ENCODE assay signal across 9 cellular contexts in genomic region chrX:71103110-71103983, GRCh38. TPM values are rescaled to one million over a fixed set of nuclear protein-coding genes. Genes with fewer than 3 reads are reported as not detected.
DNase-seq lines count a peak whose midpoint lies in the region; ATAC-seq and TF ChIP-seq lines count a peak whose summit lies in the region.
"Had no signal": no experiment of that assay in that cellular context is flagged by ENCODE, and none has a peak within 500 bp of the region (broad histone marks: within the 10 kb centered on the region; RNA-seq: fewer than 3 reads in every experiment).

No MANE protein-coding gene starts in this region.

- no peak overlapping the region for H3K4me3 ChIP-seq in A673 (ENCODE audit: low read depth, low read length, poor library complexity, severe bottlenecking)

- peak overlapping the region; percentile 91 for H3K27ac Mint-ChIP-seq in activated naive CD8-positive, alpha-beta T cell treated with anti-CD3 and anti-CD28 coated beads, Interleukin-2, amount 50 U/mL, for 24 hours
- peak overlapping the region; percentile 88 to 97 (median 92) for H3K27ac Mint-ChIP-seq in naive B cell

- H3K4me1 Mint-ChIP-seq in activated naive CD8-positive, alpha-beta T cell treated with anti-CD3 and anti-CD28 coated beads, Interleukin-2, amount 50 U/mL, for 24 hours, result peaks cover 84% of the 10 kb centered on the region
- H3K4me1 Mint-ChIP-seq in naive B cell, result peaks cover 56 to 78% (median 63%) of the 10 kb centered on the region in 3 donors

- TF ChIP-seq CTCF in A673 (conservative IDR thresholded peaks at IDR 0.05; ENCODE audit: low read depth, low read length), result no peak

- no peaks in the 10 kb centered on the region for H3K27me3 Mint-ChIP-seq in activated naive CD8-positive, alpha-beta T cell treated with anti-CD3 and anti-CD28 coated beads, Interleukin-2, amount 50 U/mL, for 24 hours
- peaks cover 0 to 11% (median 0%) of the 10 kb centered on the region in 3 donors for H3K27me3 Mint-ChIP-seq in naive B cell

- CTCF ChIA-PET in A673 (lab: Charles Lee), result no interaction called here

- peak; percentile 48 for ATAC-seq in GM21723 (IDR thresholded peaks at IDR 0.05; ENCODE audit: unreplicated experiment)
- peak; percentile 53 for ATAC-seq in activated naive CD8-positive, alpha-beta T cell treated with anti-CD3 and anti-CD28 coated beads, Interleukin-2, amount 50 U/mL, for 24 hours
- peak; percentile 67 to 69 for ATAC-seq in naive B cell (ENCODE audit: low read depth in 2 of 2)
- no peak for ATAC-seq in GM18861 (IDR thresholded peaks at IDR 0.05; ENCODE audit: unreplicated experiment)
- no peak for ATAC-seq in HG02938 (IDR thresholded peaks at IDR 0.05; ENCODE audit: unreplicated experiment)

- no peaks in the 10 kb centered on the region for H3K9me3 Mint-ChIP-seq in activated naive CD8-positive, alpha-beta T cell treated with anti-CD3 and anti-CD28 coated beads, Interleukin-2, amount 50 U/mL, for 24 hours
- H3K9me3 Mint-ChIP-seq in naive B cell, result no peaks in the 10 kb centered on the region

- H3K4me3 Mint-ChIP-seq in activated naive CD8-positive, alpha-beta T cell treated with anti-CD3 and anti-CD28 coated beads, Interleukin-2, amount 50 U/mL, for 24 hours, result peak overlapping the region; percentile 79
- peak overlapping the region; percentile 58 to 86 (median 68) for H3K4me3 Mint-ChIP-seq in naive B cell

- H3K4me1 ChIP-seq in A673 (ENCODE audit: insufficient read depth, low read length, poor library complexity, severe bottlenecking), result peaks cover 11% of the 10 kb centered on the region

- no peaks in the 10 kb centered on the region for H3K9me3 ChIP-seq in A673 (ENCODE audit: low read depth, low read length, poor library complexity, severe bottlenecking)

- intact Hi-C loops in A673 (cut with micrococcal nuclease; ENCODE audit: unreplicated experiment), result no loop called here

- H3K27ac ChIP-seq in A673 (ENCODE audit: low read depth, low read length, poor library complexity, severe bottlenecking), result peak overlapping the region; percentile 55

- DNase-seq in A673 (ENCODE audit: low spot score), result no peak
- peak; percentile 38 for DNase-seq in SKM-1 treated with dmso at 0.1 percent for 144 hours (lab: John Stamatoyannopoulos, UW; ENCODE audit: unreplicated experiment)
- peak; percentile 74 for DNase-seq in activated naive CD8-positive, alpha-beta T cell treated with anti-CD3 and anti-CD28 coated beads, Interleukin-2, amount 50 U/mL, for 24 hours
- DNase-seq in naive B cell, result peak; percentile 47
- DNase-seq in NCI-H1694 treated with DMSO at 0.1 percent for 48 hours (lab: John Stamatoyannopoulos, UW), result no peak

- POLR2A ChIA-PET in A673 (lab: Charles Lee; ENCODE audit: low non-redundant PET), result no interaction called here

- no peaks in the 10 kb centered on the region for H3K27me3 ChIP-seq in A673 (replicated peaks; ENCODE audit: insufficient read depth, low read depth, low read length, poor library complexity)

- H3K36me3 Mint-ChIP-seq in activated naive CD8-positive, alpha-beta T cell treated with anti-CD3 and anti-CD28 coated beads, Interleukin-2, amount 50 U/mL, for 24 hours (ENCODE audit: low read depth), result peaks cover 30% of the 10 kb centered on the region
- peaks cover 4 to 12% of the 10 kb centered on the region in 2 donors for H3K36me3 Mint-ChIP-seq in naive B cell

- no TSS peak for BruUV-seq in A673 (replicated peaks; lab: Mats Ljungman, UMichigan)

- H3K36me3 ChIP-seq in A673 (ENCODE audit: insufficient read depth, low read length, poor library complexity, severe bottlenecking), result no peaks in the 10 kb centered on the region

RNA-seq across cellular contexts. Expression of gene CXorf65, which starts 3.2 kb away (rescaled TPM):
- not detected in 2 replicates for total RNA-seq in A673 (2021)
- polyA plus RNA-seq in naive B cell (ENCODE audit: low read depth in 6 of 6), result 1 to 10 TPM in 5 of 6 donors, under 1 TPM in 1; 0.46 to 6.2 (median 2.0) TPM
- total RNA-seq: Daoy had no signal

RNA-seq across cellular contexts. Expression of gene FOXO4, which starts 7.7 kb away (rescaled TPM):
- 7.0 and 10.8 TPM in 2 replicates for total RNA-seq in A673 (2021)
- 1 to 10 TPM; 1.1 to 3.7 (median 2.2) TPM for polyA plus RNA-seq in naive B cell (ENCODE audit: low read depth in 6 of 6)

RNA-seq across cellular contexts. Expression of gene IL2RG, which starts 8.0 kb away (rescaled TPM):
- total RNA-seq in A673 (2021), result 2.8 and 3.0 TPM in 2 replicates
- polyA plus RNA-seq in naive B cell (ENCODE audit: low read depth in 6 of 6), result 1,000 to 10,000 TPM in 1 of 6 donors, 100 to 1,000 TPM in 5; 789 to 1,133 (median 826) TPM
- total RNA-seq: Daoy had no signal

RNA-seq across cellular contexts. Expression of gene MED12, which starts 15.0 kb away (rescaled TPM):
- total RNA-seq in A673 (2021), result 51.6 and 63.3 TPM in 2 replicates
- polyA plus RNA-seq in naive B cell (ENCODE audit: low read depth in 6 of 6), result 10 to 100 TPM in 2 of 6 donors, 1 to 10 TPM in 4; 7.2 to 20.3 (median 9.0) TPM

RNA-seq across cellular contexts. Expression of gene SNX12, which starts 35.2 kb away (rescaled TPM):
- total RNA-seq in A673 (2021), result 54.4 and 58.9 TPM in 2 replicates
- polyA plus RNA-seq in naive B cell (ENCODE audit: low read depth in 6 of 6), result 1 to 10 TPM in 5 of 6 donors, under 1 TPM in 1; 0.86 to 7.6 (median 3.3) TPM

Comparison
In these comparisons a context has a peak if more than half of its experiments do, and no peak if none do; other contexts are left out.
1. DNase-seq: peak in SKM-1 treated with dmso at 0.1 percent for 144 hours (single experiment), activated naive CD8-positive, alpha-beta T cell treated with anti-CD3 and anti-CD28 coated beads, Interleukin-2, amount 50 U/mL, for 24 hours (single experiment) and naive B cell (single experiment); none in A673 (single experiment) and NCI-H1694 treated with DMSO at 0.1 percent for 48 hours (single experiment).
2. ATAC-seq: peak in GM21723 (single experiment), activated naive CD8-positive, alpha-beta T cell treated with anti-CD3 and anti-CD28 coated beads, Interleukin-2, amount 50 U/mL, for 24 hours (single experiment) and naive B cell (2 of 2); none in GM18861 (single experiment) and HG02938 (single experiment).